Comparison of ENCODE assay signal across 1 cellular context in genomic region chr10:48701941-48702340, GRCh38.
TF ChIP-seq lines count a peak whose summit lies in the region.

No MANE protein-coding gene starts in this region.

TF ChIP-seq in K562, 482 proteins besides CTCF, POLR2A, EP300 and RAD21 (continued from another document):
- TF ChIP-seq, protein P1, sequence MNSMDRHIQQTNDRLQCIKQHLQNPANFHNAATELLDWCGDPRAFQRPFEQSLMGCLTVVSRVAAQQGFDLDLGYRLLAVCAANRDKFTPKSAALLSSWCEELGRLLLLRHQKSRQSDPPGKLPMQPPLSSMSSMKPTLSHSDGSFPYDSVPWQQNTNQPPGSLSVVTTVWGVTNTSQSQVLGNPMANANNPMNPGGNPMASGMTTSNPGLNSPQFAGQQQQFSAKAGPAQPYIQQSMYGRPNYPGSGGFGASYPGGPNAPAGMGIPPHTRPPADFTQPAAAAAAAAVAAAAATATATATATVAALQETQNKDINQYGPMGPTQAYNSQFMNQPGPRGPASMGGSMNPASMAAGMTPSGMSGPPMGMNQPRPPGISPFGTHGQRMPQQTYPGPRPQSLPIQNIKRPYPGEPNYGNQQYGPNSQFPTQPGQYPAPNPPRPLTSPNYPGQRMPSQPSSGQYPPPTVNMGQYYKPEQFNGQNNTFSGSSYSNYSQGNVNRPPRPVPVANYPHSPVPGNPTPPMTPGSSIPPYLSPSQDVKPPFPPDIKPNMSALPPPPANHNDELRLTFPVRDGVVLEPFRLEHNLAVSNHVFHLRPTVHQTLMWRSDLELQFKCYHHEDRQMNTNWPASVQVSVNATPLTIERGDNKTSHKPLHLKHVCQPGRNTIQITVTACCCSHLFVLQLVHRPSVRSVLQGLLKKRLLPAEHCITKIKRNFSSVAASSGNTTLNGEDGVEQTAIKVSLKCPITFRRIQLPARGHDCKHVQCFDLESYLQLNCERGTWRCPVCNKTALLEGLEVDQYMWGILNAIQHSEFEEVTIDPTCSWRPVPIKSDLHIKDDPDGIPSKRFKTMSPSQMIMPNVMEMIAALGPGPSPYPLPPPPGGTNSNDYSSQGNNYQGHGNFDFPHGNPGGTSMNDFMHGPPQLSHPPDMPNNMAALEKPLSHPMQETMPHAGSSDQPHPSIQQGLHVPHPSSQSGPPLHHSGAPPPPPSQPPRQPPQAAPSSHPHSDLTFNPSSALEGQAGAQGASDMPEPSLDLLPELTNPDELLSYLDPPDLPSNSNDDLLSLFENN (IDR thresholded peaks at IDR 0.05; ENCODE audit: low read depth in 2 of 2, low read length in 2 of 2), result no peak
- TF ChIP-seq ID3 (CRISPR knock-in tag; IDR thresholded peaks at IDR 0.05) (no peak), ID3 (tag; IDR thresholded peaks at IDR 0.05) (no peak), HSF4 (CRISPR knock-in tag; IDR thresholded peaks at IDR 0.05; ENCODE audit: borderline replicate concordance) (no peak), NFIC (IDR thresholded peaks at IDR 0.05) (no peak), RAD51 (IDR thresholded peaks at IDR 0.05; ENCODE audit: borderline replicate concordance, low read depth) (peak; percentile 33; the same call in 1 of the 2 replicates), ELK3 (CRISPR knock-in tag; IDR thresholded peaks at IDR 0.05) (no peak), NFE2 (IDR thresholded peaks at IDR 0.05; ENCODE audit: low read depth) (peak; percentile 48; the same call in 1 of the 2 replicates), NR1H2 (CRISPR knock-in tag; IDR thresholded peaks at IDR 0.05) (no peak), TAL1 (IDR thresholded peaks at IDR 0.05) (no peak), MXI1 (IDR thresholded peaks at IDR 0.05; ENCODE audit: low read depth, low read length) (no peak), HOXB6 (CRISPR knock-in tag; IDR thresholded peaks at IDR 0.05; ENCODE audit: borderline replicate concordance) (no peak)
- TF ChIP-seq, protein P2, sequence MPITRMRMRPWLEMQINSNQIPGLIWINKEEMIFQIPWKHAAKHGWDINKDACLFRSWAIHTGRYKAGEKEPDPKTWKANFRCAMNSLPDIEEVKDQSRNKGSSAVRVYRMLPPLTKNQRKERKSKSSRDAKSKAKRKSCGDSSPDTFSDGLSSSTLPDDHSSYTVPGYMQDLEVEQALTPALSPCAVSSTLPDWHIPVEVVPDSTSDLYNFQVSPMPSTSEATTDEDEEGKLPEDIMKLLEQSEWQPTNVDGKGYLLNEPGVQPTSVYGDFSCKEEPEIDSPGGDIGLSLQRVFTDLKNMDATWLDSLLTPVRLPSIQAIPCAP (CRISPR knock-in tag; IDR thresholded peaks at IDR 0.05; ENCODE audit: borderline replicate concordance), result no peak
